Comparison of ENCODE assay signal across 9 cellular contexts in the genomic region with DNA sequence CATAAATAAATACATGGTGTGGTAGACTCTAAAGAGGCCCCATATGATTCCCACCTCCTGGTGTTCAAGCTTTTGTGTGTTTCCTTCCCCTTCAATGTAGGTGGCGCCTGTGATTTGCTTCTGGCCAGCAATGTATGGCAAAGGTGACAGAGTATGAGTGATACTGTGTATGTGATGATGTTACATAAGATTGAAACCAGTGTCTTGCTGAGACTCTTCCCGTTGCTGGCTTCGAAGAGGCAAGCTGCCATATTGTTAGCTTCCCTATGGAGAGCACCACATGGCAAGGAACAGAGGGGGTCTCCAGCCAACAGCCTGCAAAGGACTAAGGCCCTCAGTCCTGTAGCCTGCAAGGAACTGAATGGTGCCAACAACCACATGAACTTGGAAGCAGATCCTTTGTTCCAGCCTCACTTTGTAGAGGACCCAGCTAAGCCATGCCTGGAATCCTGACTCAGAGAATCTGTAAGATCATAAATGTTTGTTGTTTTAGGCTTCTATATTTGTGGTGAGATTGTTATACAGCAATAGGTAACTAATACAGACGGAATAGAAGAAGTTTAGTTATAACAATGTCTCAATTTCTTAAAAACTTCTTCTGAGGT. TPM values are rescaled to one million over a fixed set of nuclear protein-coding genes. Genes with fewer than 3 reads are reported as not detected.
A peak's percentile ranks its signal among the peaks of the same experiment; 100 is the strongest.
DNase-seq lines count a peak whose midpoint lies in the region; ATAC-seq, FAIRE-seq and TF ChIP-seq lines count a peak whose summit lies in the region.
"Had no signal": no experiment of that assay in that cellular context is flagged by ENCODE, and none has a peak within 500 bp of the region (broad histone marks: within the 10 kb centered on the region; RNA-seq: fewer than 3 reads in every experiment).

No MANE protein-coding gene starts in this region.

- H3K4me2 ChIP-seq in Karpas-422 (ENCODE audit: low read depth, low read length, poor library complexity, severe bottlenecking) (peak overlapping the region; percentile 92), astrocyte (ENCODE audit: low read length) (no peak overlapping the region), trophoblast cell (ENCODE audit: low read length) (no peak overlapping the region)

- no peak overlapping the region for H2BK5ac ChIP-seq in trophoblast cell (ENCODE audit: low read depth, low read length, poor library complexity)

- H3K27me3 Mint-ChIP-seq in astrocyte (ENCODE audit: low read depth, unreplicated experiment): no peaks in the 10 kb centered on the region

- ATAC-seq in GM21737 (IDR thresholded peaks at IDR 0.05; ENCODE audit: unreplicated experiment): no peak

- H3K27ac Mint-ChIP-seq in astrocyte (ENCODE audit: unreplicated experiment): no peak overlapping the region

- no peak for TF ChIP-seq CTCF in astrocyte (IDR thresholded peaks at IDR 0.05; ENCODE audit: insufficient read depth, low read depth, low read length)

- H3K27ac ChIP-seq in Karpas-422 (ENCODE audit: low read length) (no peak overlapping the region), astrocyte (ENCODE audit: low read depth, low read length) (no peak overlapping the region), trophoblast cell (ENCODE audit: low read depth, low read length) (no peak overlapping the region)

- H3K9me2 ChIP-seq in Karpas-422 (replicated peaks; ENCODE audit: insufficient read depth, low read length): no peaks in the 10 kb centered on the region

- peaks cover 69% of the 10 kb centered on the region for H3K79me2 ChIP-seq in Karpas-422 (ENCODE audit: low read length)
- H3K79me2 ChIP-seq in astrocyte (ENCODE audit: insufficient read depth, low read length): peaks cover 53% of the 10 kb centered on the region
- peaks cover 12% of the 10 kb centered on the region for H3K79me2 ChIP-seq in trophoblast cell (ENCODE audit: control insufficient read depth, insufficient read depth, low read length, poor library complexity)

- H3K79me1 ChIP-seq in trophoblast cell (ENCODE audit: low read length): peaks cover 12% of the 10 kb centered on the region

- no peaks in the 10 kb centered on the region for H3K27me3 ChIP-seq in Karpas-422 (ENCODE audit: low read length)
- H3K27me3 ChIP-seq in astrocyte (ENCODE audit: insufficient read depth, low read length): no peaks in the 10 kb centered on the region
- no peaks in the 10 kb centered on the region for H3K27me3 ChIP-seq in trophoblast cell (ENCODE audit: insufficient read depth, low read length)
- H3K27me3 ChIP-seq: tibial nerve had no signal

- peaks cover 6% of the 10 kb centered on the region for H3K36me3 Mint-ChIP-seq in astrocyte (ENCODE audit: low read depth, unreplicated experiment)

- H3K4me3 ChIP-seq in Karpas-422 (ENCODE audit: low read length): peak overlapping the region; percentile 90; the same call in 1 of the 2 replicates
- no peak overlapping the region for H3K4me3 ChIP-seq in astrocyte (ENCODE audit: insufficient read depth, low read depth, low read length)
- no peak overlapping the region for H3K4me3 ChIP-seq in trophoblast cell (ENCODE audit: low read depth, low read length)

- H3K36me3 ChIP-seq in Karpas-422 (ENCODE audit: insufficient read depth, low read length) (peaks cover 12% of the 10 kb centered on the region; the same call in 1 of the 2 replicates), astrocyte (ENCODE audit: insufficient read depth, low read length) (peaks cover under 1% of the 10 kb centered on the region), trophoblast cell (ENCODE audit: control insufficient read depth in 1 of 2, insufficient read depth in 2 of 2, low read length in 2 of 2) (peaks cover 0 to 2% of the 10 kb centered on the region in 2 experiments)

- H4K8ac ChIP-seq in trophoblast cell (ENCODE audit: low read depth, low read length): peak overlapping the region; percentile 5

- no peak for FAIRE-seq in astrocyte (lab: Jason Lieb, UNC)

- H3K14ac ChIP-seq in trophoblast cell (ENCODE audit: low read length): no peak overlapping the region

- H3K9me3 Mint-ChIP-seq in astrocyte (ENCODE audit: unreplicated experiment): no peaks in the 10 kb centered on the region

- H2BK12ac ChIP-seq in trophoblast cell (ENCODE audit: low read length): peak overlapping the region; percentile 5

- H4K20me1 ChIP-seq in Karpas-422 (ENCODE audit: insufficient read depth, low read depth, low read length): peaks cover 23% of the 10 kb centered on the region
- peaks cover 27% of the 10 kb centered on the region for H4K20me1 ChIP-seq in astrocyte (ENCODE audit: insufficient read depth, low read length)

- H2BK120ac ChIP-seq in trophoblast cell (ENCODE audit: insufficient read depth, low read length, poor library complexity): no peak overlapping the region

- H4K12ac ChIP-seq in trophoblast cell (ENCODE audit: low read depth, low read length): no peak overlapping the region

- H3K9me3 ChIP-seq in Karpas-422 (ENCODE audit: low read length): no peaks in the 10 kb centered on the region
- no peaks in the 10 kb centered on the region for H3K9me3 ChIP-seq in astrocyte (ENCODE audit: insufficient read depth, low read depth, low read length)
- H3K9me3 ChIP-seq in trophoblast cell (ENCODE audit: insufficient read depth, low read depth, low read length): no peaks in the 10 kb centered on the region
- H3K9me3 ChIP-seq: tibial nerve had no signal

- no peak overlapping the region for H2AK5ac ChIP-seq in trophoblast cell (ENCODE audit: low read length)

- H3K9ac ChIP-seq in Karpas-422 (ENCODE audit: low read length) (peak overlapping the region; percentile 87; the same call in 1 of the 2 replicates), astrocyte (ENCODE audit: low read length) (no peak overlapping the region), trophoblast cell (ENCODE audit: low read length) (no peak overlapping the region)

- H3K18ac ChIP-seq in trophoblast cell (ENCODE audit: low read length): peak overlapping the region; percentile 13

- no peak overlapping the region for H4K91ac ChIP-seq in trophoblast cell (ENCODE audit: low read depth, low read length)

- H3K4ac ChIP-seq in trophoblast cell (ENCODE audit: low read depth, low read length): no peak overlapping the region

- no peak overlapping the region for H3K4me3 Mint-ChIP-seq in astrocyte (ENCODE audit: unreplicated experiment)

- peaks cover 13% of the 10 kb centered on the region for H3K4me1 Mint-ChIP-seq in astrocyte (ENCODE audit: low read depth, unreplicated experiment)

- H3K4me1 ChIP-seq in Karpas-422 (ENCODE audit: low read length) (peaks cover 32% of the 10 kb centered on the region), astrocyte (ENCODE audit: insufficient read depth, low read length) (peaks cover 19% of the 10 kb centered on the region), trophoblast cell (ENCODE audit: control insufficient read depth in 1 of 2, insufficient read depth in 2 of 2, low read length in 2 of 2) (peaks cover 10 to 13% of the 10 kb centered on the region in 2 experiments)

- WGBS in trophoblast cell (ENCODE audit: extremely low coverage, insufficient coverage, insufficient read length): no CpG with 5 or more reads among the region's 4 CpGs

- H2AFZ ChIP-seq in Karpas-422 (ENCODE audit: low read length): no peak overlapping the region
- no peak overlapping the region for H2AFZ ChIP-seq in astrocyte (ENCODE audit: low read depth, low read length)
- no peak overlapping the region for H2AFZ ChIP-seq in trophoblast cell (ENCODE audit: insufficient read depth, low read length, poor library complexity)

- H3K23ac ChIP-seq in trophoblast cell (ENCODE audit: low read length): no peak overlapping the region

- DNase-seq in SKM-1 treated with dmso at 0.1 percent for 144 hours (lab: John Stamatoyannopoulos, UW; ENCODE audit: unreplicated experiment): peak; percentile 8
- DNase-seq in SKM-1 (lab: John Stamatoyannopoulos, UW; ENCODE audit: unreplicated experiment): no peak
- peak; percentile 55 for DNase-seq in Karpas-422
- DNase-seq in astrocyte (ENCODE audit: low read depth): peak; percentile 32
- peak in 1 of 2 donors; percentile 56 for DNase-seq in trophoblast cell
- DNase-seq in iPS-NIHi11 (ENCODE audit: low spot score): no peak
- DNase-seq in effector CD4-positive, alpha-beta T cell: no peak

RNA-seq across cellular contexts. Expression of a gene that starts 1.7 kb away (rescaled TPM):
- 68.1 and 101 TPM in 2 replicates for total RNA-seq in Karpas-422 (2014; rRNA removed; shearing (Covaris generic); ENCODE audit: low replicate concordance)
- total RNA-seq in astrocyte: 84.3 and 87.7 TPM in 2 replicates
- polyA plus RNA-seq in trophoblast cell (2013): 50.4 and 51.9 TPM in 2 replicates

Comparison
In these comparisons a context has a peak if more than half of its experiments do, and no peak if none do; other contexts are left out.
1. DNase-seq: peak in SKM-1 treated with dmso at 0.1 percent for 144 hours (single experiment), Karpas-422 (single experiment) and astrocyte (single experiment); none in SKM-1 (single experiment), iPS-NIHi11 (single experiment) and effector CD4-positive, alpha-beta T cell (single experiment).